Comparison of ENCODE assay signal across 1 cellular context in the genomic region with DNA sequence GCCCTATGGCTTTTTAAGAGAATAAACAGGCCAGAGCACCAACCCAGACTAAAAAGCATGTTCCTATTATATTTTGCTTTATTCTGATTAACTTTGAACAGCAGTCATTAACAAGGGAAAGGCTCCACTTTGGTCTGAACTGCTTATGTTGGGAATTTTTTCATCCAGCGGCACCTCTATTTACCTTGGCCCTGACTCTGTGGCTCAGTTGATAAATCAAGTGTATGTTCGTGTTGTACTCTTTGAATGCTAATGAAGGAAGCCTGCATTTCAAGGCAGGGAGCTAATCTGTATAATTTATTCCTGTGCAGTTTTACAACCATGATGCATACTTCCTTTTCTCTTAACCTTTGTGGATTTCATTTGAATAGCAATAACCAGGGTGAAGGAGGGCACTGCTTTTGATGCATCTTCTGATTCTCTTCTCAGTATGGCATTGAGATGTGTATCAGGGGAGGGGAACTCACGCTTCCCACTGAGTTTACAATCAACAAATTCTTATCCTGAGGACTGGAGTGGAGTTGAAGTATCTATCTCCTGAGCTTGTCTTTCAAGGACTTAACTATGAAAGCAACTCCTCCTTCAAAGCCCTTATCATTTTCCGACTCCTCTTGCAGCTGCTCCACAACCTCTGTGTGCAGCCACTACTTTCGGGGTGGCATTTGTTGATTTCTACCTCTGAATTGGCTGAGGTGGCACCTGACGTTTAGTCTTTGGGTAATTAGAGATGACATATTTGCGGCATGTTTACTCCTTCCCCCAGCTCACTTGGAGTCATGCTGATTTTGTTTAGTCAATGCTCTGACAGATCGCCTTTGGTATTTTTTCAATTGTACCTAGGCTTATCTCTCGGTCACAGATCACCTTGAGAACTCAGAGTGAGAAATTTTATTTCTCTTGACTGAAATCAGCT.
A peak's percentile ranks its signal among the peaks of the same experiment; 100 is the strongest.
TF ChIP-seq lines count a peak whose summit lies in the region.

No MANE protein-coding gene starts in this region.

TF ChIP-seq in HEK293, 187 proteins besides CTCF, POLR2A, EP300 and RAD21 (continued from another document):
- no peak for TF ChIP-seq GLI4 (tag by site-specific recombination; IDR thresholded peaks at IDR 0.05)
- TF ChIP-seq ZIC2 (tag by site-specific recombination; IDR thresholded peaks at IDR 0.05): 0 out of 2 replicates have a peak, but pooled peaks have one; percentile 10
- TF ChIP-seq HIC1 (tag by site-specific recombination; IDR thresholded peaks at IDR 0.05): 0 out of 2 replicates have a peak, but pooled peaks have one; percentile 37
- peak; percentile 52 for TF ChIP-seq ZBTB17 (tag by site-specific recombination; IDR thresholded peaks at IDR 0.05)
- peak; percentile 40; the same call in 1 of the 2 replicates for TF ChIP-seq ZNF629 (tag by site-specific recombination; IDR thresholded peaks at IDR 0.05)
- TF ChIP-seq SP7 (tag by site-specific recombination; IDR thresholded peaks at IDR 0.05): peak; percentile 60; the same call in 1 of the 2 replicates
- TF ChIP-seq SCRT2 (tag by site-specific recombination; IDR thresholded peaks at IDR 0.05): 0 out of 2 replicates have a peak, but pooled peaks have one; percentile 17
- peak; percentile 73 for TF ChIP-seq ZBTB20 (tag by site-specific recombination; IDR thresholded peaks at IDR 0.05)
- TF ChIP-seq ZNF292 (tag by site-specific recombination; IDR thresholded peaks at IDR 0.05; ENCODE audit: borderline replicate concordance, low read depth): no peak
- 0 out of 2 replicates have a peak, but pooled peaks have one; percentile 25 for TF ChIP-seq GLIS1 (tag by site-specific recombination; IDR thresholded peaks at IDR 0.05)
- TF ChIP-seq, protein P1, sequence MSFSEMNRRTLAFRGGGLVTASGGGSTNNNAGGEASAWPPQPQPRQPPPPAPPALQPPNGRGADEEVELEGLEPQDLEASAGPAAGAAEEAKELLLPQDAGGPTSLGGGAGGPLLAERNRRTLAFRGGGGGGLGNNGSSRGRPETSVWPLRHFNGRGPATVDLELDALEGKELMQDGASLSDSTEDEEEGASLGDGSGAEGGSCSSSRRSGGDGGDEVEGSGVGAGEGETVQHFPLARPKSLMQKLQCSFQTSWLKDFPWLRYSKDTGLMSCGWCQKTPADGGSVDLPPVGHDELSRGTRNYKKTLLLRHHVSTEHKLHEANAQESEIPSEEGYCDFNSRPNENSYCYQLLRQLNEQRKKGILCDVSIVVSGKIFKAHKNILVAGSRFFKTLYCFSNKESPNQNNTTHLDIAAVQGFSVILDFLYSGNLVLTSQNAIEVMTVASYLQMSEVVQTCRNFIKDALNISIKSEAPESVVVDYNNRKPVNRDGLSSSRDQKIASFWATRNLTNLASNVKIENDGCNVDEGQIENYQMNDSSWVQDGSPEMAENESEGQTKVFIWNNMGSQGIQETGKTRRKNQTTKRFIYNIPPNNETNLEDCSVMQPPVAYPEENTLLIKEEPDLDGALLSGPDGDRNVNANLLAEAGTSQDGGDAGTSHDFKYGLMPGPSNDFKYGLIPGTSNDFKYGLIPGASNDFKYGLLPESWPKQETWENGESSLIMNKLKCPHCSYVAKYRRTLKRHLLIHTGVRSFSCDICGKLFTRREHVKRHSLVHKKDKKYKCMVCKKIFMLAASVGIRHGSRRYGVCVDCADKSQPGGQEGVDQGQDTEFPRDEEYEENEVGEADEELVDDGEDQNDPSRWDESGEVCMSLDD (tag by site-specific recombination; IDR thresholded peaks at IDR 0.05): no peak
- no peak for TF ChIP-seq ZNF174 (tag by site-specific recombination; IDR thresholded peaks at IDR 0.05)
- peak; percentile 77 for TF ChIP-seq FEZF1 (tag by site-specific recombination; IDR thresholded peaks at IDR 0.05)
- TF ChIP-seq ZNF223 (tag by site-specific recombination; IDR thresholded peaks at IDR 0.05): no peak
- TF ChIP-seq ZNF335 (tag by site-specific recombination; conservative IDR thresholded peaks at IDR 0.05): no peak
